15 cellular contexts compared by ENCODE assay signal in the genomic region with DNA sequence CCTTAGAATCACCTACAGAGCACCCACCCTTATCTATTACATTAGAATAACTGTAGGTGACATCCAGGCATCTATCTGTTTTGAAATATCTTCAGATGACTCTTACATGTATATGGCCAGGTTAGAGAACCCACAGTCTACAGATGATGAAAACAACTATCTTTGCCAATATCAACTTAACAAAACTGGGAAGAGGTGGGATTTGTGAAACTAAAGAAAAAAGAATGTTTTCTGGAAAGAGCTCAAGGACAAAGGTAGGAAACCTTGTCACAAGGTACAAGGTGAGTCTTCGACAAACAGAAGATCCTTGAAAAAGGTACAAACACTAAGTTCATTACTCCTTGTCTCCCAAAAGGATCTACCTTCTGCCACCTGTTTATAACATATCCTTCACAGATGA. TPM values are rescaled to one million over a fixed set of nuclear protein-coding genes. Genes with fewer than 3 reads are reported as not detected.
DNase-seq lines count a peak whose midpoint lies in the region; ATAC-seq, FAIRE-seq and TF ChIP-seq lines count a peak whose summit lies in the region.
"Had no signal": no experiment of that assay in that cellular context is flagged by ENCODE, and none has a peak within 500 bp of the region (broad histone marks: within the 10 kb centered on the region; RNA-seq: fewer than 3 reads in every experiment).

No MANE protein-coding gene starts in this region.

- H3K4me2 ChIP-seq in GM12878 (ENCODE audit: control insufficient read depth, insufficient read depth), result peak overlapping the region; percentile 61

- WGBS in GM12878 (ENCODE audit: insufficient coverage, insufficient replicate concordance, low lambda C conversion rate, missing lambda C conversion rate), result 100% methylated on average over 1 of the region's 1 CpG

- no peak for TF ChIP-seq CTCF in A673 (conservative IDR thresholded peaks at IDR 0.05; ENCODE audit: low read depth, low read length)
- no peak for TF ChIP-seq CTCF in GM12878 (IDR thresholded peaks at IDR 0.05 in 2 of 3, conservative IDR thresholded peaks at IDR 0.05 in 1 of 3; ENCODE audit: control insufficient read depth in 2 of 3, extremely low read depth in 1 of 3, insufficient read depth in 1 of 3, low read depth in 3 of 3, low read length in 3 of 3)
- no peak for TF ChIP-seq CTCF in lower lobe of right lung (IDR thresholded peaks at IDR 0.05)

- TF ChIP-seq POLR2A in H54 (IDR thresholded peaks at IDR 0.05; ENCODE audit: low read depth, low read length) (no peak), GM12878 (IDR thresholded peaks at IDR 0.05; ENCODE audit: low read depth, low read length) (no peak)

- 0 out of 2 replicates have a peak, but pooled peaks cover 2% of the 10 kb centered on the region for H3K79me2 ChIP-seq in GM12878 (ENCODE audit: control insufficient read depth, insufficient read depth, low read length)

- intact Hi-C loops in A673 (cut with micrococcal nuclease; ENCODE audit: unreplicated experiment) (loop anchor here (1.0 kb wide), 1 partner anchor 36 kb away; no protein-coding TSS in a partner anchor), GM12878 (cut with micrococcal nuclease; ENCODE audit: unreplicated experiment) (loop anchor here (10.0 kb wide), 1 partner anchor 335 kb away; no protein-coding TSS in a partner anchor), lower lobe of right lung (cut with DNase I) (loop anchor here (10.0 kb wide), 1 partner anchor 45 kb away; the partner anchor contains the start of gene DST)

- H3K4me1 ChIP-seq in A673 (ENCODE audit: insufficient read depth, low read length, poor library complexity, severe bottlenecking) (peaks cover 37% of the 10 kb centered on the region), GM12878 (ENCODE audit: control insufficient read depth, insufficient read depth, low read length) (peaks cover 12% of the 10 kb centered on the region), lower lobe of right lung (peaks cover 14% of the 10 kb centered on the region)
- H3K4me1 ChIP-seq: left lung, SJCRH30 had no signal

- CTCF ChIA-PET in A673 (lab: Charles Lee) (no interaction called here), GM12878 (lab: Yijun Ruan, JAX) (interaction anchor here (1.1 to 4.3 kb wide), 10 partner anchors 9 to 162 kb away, joined by 3 to 32 read pairs (median 6); no protein-coding TSS in a partner anchor)

- no peak overlapping the region for H3K4me3 ChIP-seq in A673 (ENCODE audit: low read depth, low read length, poor library complexity, severe bottlenecking)
- H3K4me3 ChIP-seq in GM12878, result no peak overlapping the region
- peak overlapping the region; percentile 42 for H3K4me3 ChIP-seq in lower lobe of right lung
- H3K4me3 ChIP-seq: SJCRH30 had no signal

- RAD21 ChIA-PET in GM12878 (lab: Charles Lee; ENCODE audit: unreplicated experiment), result interaction anchor here (1.1 to 2.3 kb wide), 2 partner anchors 45 to 162 kb away, joined by 3 to 7 read pairs; no protein-coding TSS in a partner anchor

- no peaks in the 10 kb centered on the region for H4K20me1 ChIP-seq in GM12878 (ENCODE audit: control insufficient read depth, insufficient read depth)

- H3K36me3 ChIP-seq in A673 (ENCODE audit: insufficient read depth, low read length, poor library complexity, severe bottlenecking), result no peaks in the 10 kb centered on the region
- H3K36me3 ChIP-seq in GM12878 (ENCODE audit: control insufficient read depth in 2 of 2, insufficient read depth in 2 of 2, low read length in 1 of 2), result peaks cover 2 to 9% of the 10 kb centered on the region in 2 experiments
- no peaks in the 10 kb centered on the region for H3K36me3 ChIP-seq in lower lobe of right lung
- H3K36me3 ChIP-seq: left lung had no signal

- H3K9me3 ChIP-seq in A673 (ENCODE audit: low read depth, low read length, poor library complexity, severe bottlenecking) (no peaks in the 10 kb centered on the region), GM12878 (replicated peaks; ENCODE audit: control insufficient read depth, insufficient read depth, low read length) (no peaks in the 10 kb centered on the region), lower lobe of right lung (no peaks in the 10 kb centered on the region)
- H3K9me3 ChIP-seq: left lung, SJCRH30 had no signal

- in situ Hi-C loops in GM12878 (cut with MboI), result loop anchor here (10.0 kb wide), 1 partner anchor 335 kb away; no protein-coding TSS in a partner anchor

- DNase-seq in A673 (ENCODE audit: low spot score) (no peak), H54 (ENCODE audit: insufficient read length, low spot score) (no peak), GM12878 (ENCODE audit: low read depth, low spot score) (no peak), lower lobe of right lung (no peak), NCI-H524 (lab: John Stamatoyannopoulos, UW) (no peak), NCI-H526 (lab: John Stamatoyannopoulos, UW) (no peak), DMS153 (lab: John Stamatoyannopoulos, UW) (no peak), DMS114 treated with DMSO at 0.1 percent for 48 hours (lab: John Stamatoyannopoulos, UW; ENCODE audit: unreplicated experiment) (no peak)
- DNase-seq: DMS79, head of caudate nucleus, left lung, NCI-H1930, occipital lobe, SJCRH30 had no signal

- BruUV-seq in A673 (replicated peaks; lab: Mats Ljungman, UMichigan) (no TSS peak), GM12878 (replicated peaks; lab: Mats Ljungman, UMichigan) (no TSS peak)

- TF ChIP-seq RAD21 in GM12878 (IDR thresholded peaks at IDR 0.05; ENCODE audit: insufficient read depth, low read depth, low read length), result no peak

- peak; percentile 41 for ATAC-seq in GM12878
- ATAC-seq in lower lobe of right lung, result no peak
- ATAC-seq: left lung had no signal

- POLR2A ChIA-PET in A673 (lab: Charles Lee; ENCODE audit: low non-redundant PET), result no interaction called here
- POLR2A ChIA-PET in GM12878 (lab: Charles Lee), result interaction anchor here (0.8 to 1.6 kb wide), 2 partner anchors 10 to 13 kb away, joined by 3 to 7 read pairs; no protein-coding TSS in a partner anchor

- no peak overlapping the region for H3K9ac ChIP-seq in GM12878 (ENCODE audit: control insufficient read depth, insufficient read depth, low read length)

- FAIRE-seq in H54 (lab: Jason Lieb, UNC), result peak; percentile 71
- FAIRE-seq in GM12878 (lab: Jason Lieb, UNC), result no peak

- H2AFZ ChIP-seq in GM12878 (ENCODE audit: control insufficient read depth, low read depth, low read length), result no peak overlapping the region

- SMC1A ChIA-PET in GM12878 (lab: Charles Lee; ENCODE audit: uncharacterized antibody, unreplicated experiment), result interaction anchor here (0.7 to 3.9 kb wide), 11 partner anchors 8 to 162 kb away, joined by 3 to 17 read pairs (median 7); partner anchors contain the start of gene DST

- TF ChIP-seq EP300 in GM12878 (IDR thresholded peaks at IDR 0.05; ENCODE audit: borderline replicate concordance in 1 of 2, control insufficient read depth in 1 of 2, low read depth in 2 of 2, low read length in 2 of 2), result no peak

- peak overlapping the region; percentile 79 for H3K27ac ChIP-seq in A673 (ENCODE audit: low read depth, low read length, poor library complexity, severe bottlenecking)
- 0 out of 2 replicates have a peak overlapping the region, but pooled peaks have one; percentile 14 for H3K27ac ChIP-seq in GM12878 (ENCODE audit: control insufficient read depth, insufficient read depth)
- H3K27ac ChIP-seq in lower lobe of right lung, result peak overlapping the region; percentile 38
- H3K27ac ChIP-seq: SJCRH30, VCaP had no signal

- H3K27me3 ChIP-seq in A673 (replicated peaks; ENCODE audit: insufficient read depth, low read depth, low read length, poor library complexity), result no peaks in the 10 kb centered on the region
- no peaks in the 10 kb centered on the region for H3K27me3 ChIP-seq in GM12878 (replicated peaks in 1 of 2; ENCODE audit: control insufficient read depth in 2 of 2, insufficient read depth in 2 of 2, low read length in 1 of 2)
- no peaks in the 10 kb centered on the region for H3K27me3 ChIP-seq in lower lobe of right lung (ENCODE audit: low read depth)
- H3K27me3 ChIP-seq: left lung, SJCRH30 had no signal

TF ChIP-seq in GM12878, 131 proteins besides CTCF, POLR2A, EP300 and RAD21 (continues in another document):
- TF ChIP-seq RAD51 (IDR thresholded peaks at IDR 0.05), result no peak
- TF ChIP-seq WRNIP1 (IDR thresholded peaks at IDR 0.05; ENCODE audit: borderline replicate concordance, low read depth, low read length), result no peak
- TF ChIP-seq SP1 (IDR thresholded peaks at IDR 0.05; ENCODE audit: low read depth, low read length), result no peak
- TF ChIP-seq CHD2 (IDR thresholded peaks at IDR 0.05; ENCODE audit: borderline replicate concordance, low read depth, low read length), result no peak
- no peak for TF ChIP-seq SIX5 (IDR thresholded peaks at IDR 0.05; ENCODE audit: low read depth, low read length, severe bottlenecking)
- TF ChIP-seq, protein P1, sequence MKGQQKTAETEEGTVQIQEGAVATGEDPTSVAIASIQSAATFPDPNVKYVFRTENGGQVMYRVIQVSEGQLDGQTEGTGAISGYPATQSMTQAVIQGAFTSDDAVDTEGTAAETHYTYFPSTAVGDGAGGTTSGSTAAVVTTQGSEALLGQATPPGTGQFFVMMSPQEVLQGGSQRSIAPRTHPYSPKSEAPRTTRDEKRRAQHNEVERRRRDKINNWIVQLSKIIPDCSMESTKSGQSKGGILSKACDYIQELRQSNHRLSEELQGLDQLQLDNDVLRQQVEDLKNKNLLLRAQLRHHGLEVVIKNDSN (IDR thresholded peaks at IDR 0.05; ENCODE audit: borderline replicate concordance, extremely low read length, insufficient read depth, low read depth, low read length), result no peak
- TF ChIP-seq MEF2A (IDR thresholded peaks at IDR 0.05; ENCODE audit: insufficient read depth, low read depth, low read length), result no peak
- TF ChIP-seq MEF2B (IDR thresholded peaks at IDR 0.05; ENCODE audit: partially characterized antibody, poor library complexity, severe bottlenecking), result no peak
- TF ChIP-seq BMI1 (IDR thresholded peaks at IDR 0.05; ENCODE audit: borderline replicate concordance), result no peak

RNA-seq across cellular contexts. Expression of gene DST, which starts 47.0 kb away (rescaled TPM):
- total RNA-seq in A673 (2021), result 71.8 and 73.2 TPM in 2 replicates
- total RNA-seq in GM12878 (2013; cell fraction: nucleolus; rRNA removed), result 958 and 966 TPM in 2 replicates
- total RNA-seq in GM12878 (2014; rRNA removed), result 139 and 159 TPM in 2 replicates
- 156 and 165 TPM in 2 replicates for total RNA-seq in GM12878 (2014; rRNA removed; fragmentation: Illumina TruSeq; extraction: Trizol)
- 139 and 142 TPM in 2 replicates for total RNA-seq in GM12878 (2021)
- polyA plus RNA-seq in GM12878 (2011; ENCODE audit: low read depth), result 64.6 TPM
- 68.7 and 73.0 TPM in 2 replicates for polyA plus RNA-seq in GM12878 (2011; rRNA removed)
- 40.1 and 50.2 TPM in 2 replicates for polyA plus RNA-seq in GM12878 (2011; cell fraction: cytosol; rRNA removed)
- 186 and 281 TPM in 2 replicates for polyA plus RNA-seq in GM12878 (2011; cell fraction: nucleus; rRNA removed)
- polyA plus RNA-seq in GM12878 (2012), result 85.3 and 96.4 TPM in 2 replicates
- polyA plus RNA-seq in GM12878 (2014; fragmentation: Illumina TruSeq; extraction: Trizol), result 106 and 110 TPM in 2 replicates
- 10 to 100 TPM; 32.1 to 35.6 TPM for polyA plus RNA-seq in GM12878 (2014; fragmentation: Nextera tagmentation; extraction: Ambion mirVana)
- 81.3 and 89.0 TPM in 2 replicates for polyA plus RNA-seq in GM12878 (2014; rRNA removed)
- polyA plus RNA-seq in GM12878 (2016; fragmentation: Nextera tagmentation; extraction: Ambion mirVana), result 10 to 100 TPM; 47.1 to 64.2 TPM
- polyA minus RNA-seq in GM12878 (2011; rRNA and poly(A)+ RNA removed), result 245 and 297 TPM in 2 replicates
- 58.9 and 59.6 TPM in 2 replicates for polyA minus RNA-seq in GM12878 (2011; cell fraction: cytosol; rRNA and poly(A)+ RNA removed)
- 534 and 723 TPM in 2 replicates for polyA minus RNA-seq in GM12878 (2011; cell fraction: nucleus; rRNA and poly(A)+ RNA removed)
- total RNA-seq in lower lobe of right lung, result 327 TPM

Comparison
In these comparisons a context has a peak if more than half of its experiments do, and no peak if none do; other contexts are left out.
1. H3K27ac ChIP-seq: peak in every context shown above with its lines; median percentile 79 in A673; 38 in lower lobe of right lung; 14 in GM12878.